32 cellular contexts compared by ENCODE assay signal in the genomic region with DNA sequence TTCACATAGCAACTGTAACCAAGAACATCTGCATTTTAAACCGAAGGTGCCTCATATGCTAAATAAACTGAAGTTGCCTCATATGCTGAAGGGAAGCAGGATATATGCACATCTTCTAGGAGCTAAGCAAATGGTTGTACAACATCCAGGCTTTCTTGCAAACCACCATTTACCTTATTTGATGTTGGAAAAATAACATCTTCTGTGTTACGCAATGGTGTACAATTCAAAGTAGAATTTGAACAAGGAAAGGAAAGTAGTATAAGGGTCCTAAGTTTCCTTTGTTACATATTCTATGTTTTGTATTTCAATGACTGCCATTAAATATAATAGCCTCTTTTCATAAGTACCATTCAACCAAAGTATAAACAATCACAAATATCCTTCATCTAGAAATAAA.
"Had no signal": no experiment of that assay in that cellular context is flagged by ENCODE, and none has a peak within 500 bp of the region (broad histone marks: within the 10 kb centered on the region; RNA-seq: fewer than 3 reads in every experiment).

No MANE protein-coding gene starts in this region.

- H3K9me3 ChIP-seq: adrenal gland, body of pancreas, breast epithelium had no signal

- H3K27ac ChIP-seq: adrenal gland, body of pancreas, brain microvascular endothelial cell, breast epithelium, VCaP had no signal

- DNase-seq: activated B cell treated with CpG ODN at 0.5 μM for 24 hours; activated CD4-positive, alpha-beta memory T cell treated with anti-CD3 and anti-CD28 coated beads, Interleukin-2, amount 10 ng/mL, durations not matched to agents 7 days and 5 days; activated CD4-positive, alpha-beta T cell treated with anti-CD3 and anti-CD28 coated beads for 4 hours; activated CD4-positive, alpha-beta T cell treated with anti-CD3 and anti-CD28 coated beads, Interleukin-2, amount 10 ng/mL, durations not matched to agents 24 days and 14 days; activated CD4-positive, alpha-beta T cell treated with anti-CD3 and anti-CD28 coated beads, Interleukin-2, amount 50 U/mL, for 48 hours; activated CD4-positive, CD25-positive, alpha-beta regulatory T cell treated with anti-CD3 and anti-CD28 coated beads, Interleukin-2, amount 50 U/mL, for 72 hours; activated CD8-positive, alpha-beta memory T cell treated with anti-CD3 and anti-CD28 coated beads for 24 hours; activated CD8-positive, alpha-beta memory T cell treated with anti-CD3 and anti-CD28 coated beads, Interleukin-2, amount 10 ng/mL, durations not matched to agents 7 days and 5 days; activated CD8-positive, alpha-beta memory T cell treated with anti-CD3 and anti-CD28 coated beads, Interleukin-2, amount 50 U/mL, for 48 hours; activated CD8-positive, alpha-beta T cell treated with anti-CD3 and anti-CD28 coated beads, Interleukin-2, amount 10 ng/mL, durations not matched to agents 7 days and 5 days; activated effector memory CD4-positive, alpha-beta T cell treated with Interleukin-2 at 50 U/mL for 16 hours; activated gamma-delta T cell treated with Interleukin-2 at 50 U/mL for 16 hours; activated naive CD4-positive, alpha-beta T cell; activated naive CD4-positive, alpha-beta T cell treated with anti-CD3 and anti-CD28 coated beads for 36 hours; activated naive CD4-positive, alpha-beta T cell treated with anti-CD3 and anti-CD28 coated beads, Interleukin-2, amount 50 U/mL, for 16 hours; activated naive CD8-positive, alpha-beta T cell treated with anti-CD3 and anti-CD28 coated beads for 36 hours; activated T-cell treated with anti-CD3 and anti-CD28 coated beads, Interleukin-2, amount 50 U/mL, for 24 hours; activated T-cell treated with anti-CD3 and anti-CD28 coated beads, Interleukin-2, amount 50 U/mL, for 48 hours; adrenal gland; amniotic stem cell; aorta; body of pancreas; brain microvascular endothelial cell; central memory CD4-positive, alpha-beta T cell; T-helper 2 cell; T-helper 9 cell had no signal

- FAIRE-seq: astrocyte, colon, TTC549 had no signal

- ATAC-seq: activated CD8-positive, alpha-beta memory T cell treated with anti-CD3 and anti-CD28 coated beads, Interleukin-2, amount 10 ng/mL, durations not matched to agents 7 days and 5 days; activated CD8-positive, alpha-beta T cell treated with anti-CD3 and anti-CD28 coated beads, Interleukin-2, amount 10 ng/mL, durations not matched to agents 7 days and 5 days; activated naive CD4-positive, alpha-beta T cell treated with anti-CD3 and anti-CD28 coated beads, Interleukin-2, amount 50 U/mL, for 72 hours; body of pancreas had no signal

- H3K4me3 ChIP-seq: adrenal gland, body of pancreas, breast epithelium had no signal

- H3K4me1 ChIP-seq: adrenal gland, body of pancreas, breast epithelium had no signal

- H3K27me3 ChIP-seq: adrenal gland, body of pancreas, brain microvascular endothelial cell, breast epithelium had no signal

- H3K36me3 ChIP-seq: adrenal gland, brain microvascular endothelial cell, breast epithelium had no signal
